Comparison of ENCODE assay signal across 10 cellular contexts in the genomic region with DNA sequence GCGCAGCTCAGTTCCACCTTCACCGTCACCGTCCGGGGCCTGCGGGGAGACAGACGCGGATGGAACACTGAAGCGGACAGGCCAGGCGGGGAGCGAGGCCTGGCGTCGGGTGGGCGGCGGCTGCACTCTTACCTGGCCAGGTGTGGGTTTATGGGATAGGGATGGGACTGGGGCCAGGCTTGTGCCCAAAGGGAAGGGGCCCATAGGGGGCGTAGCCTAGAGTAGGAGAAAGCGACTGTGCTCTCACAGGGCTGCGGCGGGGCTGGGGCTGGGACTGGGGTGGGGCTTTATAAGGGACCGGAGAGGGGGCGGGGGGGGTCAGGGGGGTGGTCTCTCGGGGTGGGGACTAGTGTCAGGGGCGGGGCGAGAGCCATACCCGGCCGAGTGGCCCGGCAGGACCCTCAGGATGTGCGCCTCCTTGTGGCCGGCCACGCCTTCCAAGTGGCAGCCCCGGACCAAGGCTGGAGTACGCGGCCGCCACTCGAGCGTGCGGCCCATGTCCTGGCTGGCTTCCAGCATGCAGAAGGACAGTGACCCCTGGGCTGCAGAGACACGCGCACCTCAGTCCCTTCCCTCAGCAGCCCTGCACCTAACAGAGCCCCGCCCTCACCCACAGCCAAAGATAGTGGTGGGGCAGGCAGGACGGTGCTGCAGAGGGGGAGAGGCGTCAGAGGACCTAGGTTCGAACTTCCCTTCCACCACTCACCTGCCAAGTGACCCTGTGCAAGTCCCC.
DNase-seq lines count a peak whose midpoint lies in the region; ATAC-seq, FAIRE-seq and TF ChIP-seq lines count a peak whose summit lies in the region.
"Had no signal": no experiment of that assay in that cellular context is flagged by ENCODE, and none has a peak within 500 bp of the region (broad histone marks: within the 10 kb centered on the region; RNA-seq: fewer than 3 reads in every experiment).

No MANE protein-coding gene starts in this region.

- H3K36me3 ChIP-seq in NT2/D1 (ENCODE audit: insufficient read depth, insufficient read length, low read length) (peaks cover 9% of the 10 kb centered on the region), iPS-20b (ENCODE audit: insufficient read depth, low read depth, low read length) (no peaks in the 10 kb centered on the region)

- DNase-seq in AG09319 (ENCODE audit: extremely low read depth, low read depth) (no peak), NT2/D1 (ENCODE audit: low read depth, low spot score) (peak; percentile 54), AG08396 (ENCODE audit: low spot score) (no peak), GM19239 (ENCODE audit: insufficient read length, low spot score) (no peak)
- DNase-seq: aorta, GF-D8, KG1 had no signal

- H3K27ac ChIP-seq in iPS-20b (ENCODE audit: low read length) = no peak overlapping the region

- no peak for ATAC-seq in HG03378 (IDR thresholded peaks at IDR 0.05; ENCODE audit: unreplicated experiment)
- ATAC-seq: sciatic nerve had no signal

- TF ChIP-seq CTCF in AG09319 (IDR thresholded peaks at IDR 0.05; ENCODE audit: low read depth, low read length) = peak; percentile 18

- no peak for FAIRE-seq in GM19239 (lab: Jason Lieb, UNC)

- H3K4me1 ChIP-seq in NT2/D1 (ENCODE audit: insufficient read depth, insufficient read length) (peaks cover 16% of the 10 kb centered on the region), iPS-20b (ENCODE audit: insufficient read depth, low read length) (peaks cover 8% of the 10 kb centered on the region; the same call in 1 of the 2 replicates)

- H3K4me3 ChIP-seq in NT2/D1 (ENCODE audit: insufficient read length, low read depth) = no peak overlapping the region
- peak overlapping the region; percentile 33; the same call in 1 of the 2 replicates for H3K4me3 ChIP-seq in iPS-20b (ENCODE audit: low read length)

- H3K9me3 ChIP-seq in NT2/D1 (ENCODE audit: insufficient read depth, low read length) (no peaks in the 10 kb centered on the region), iPS-20b (ENCODE audit: insufficient read depth, low read depth, low read length) (no peaks in the 10 kb centered on the region)

- peaks cover 21% of the 10 kb centered on the region for H3K27me3 ChIP-seq in NT2/D1 (ENCODE audit: insufficient read depth, insufficient read length)
- peaks cover 23% of the 10 kb centered on the region for H3K27me3 ChIP-seq in iPS-20b (ENCODE audit: insufficient read depth, low read length)

- peak overlapping the region; percentile 71 for H3K9ac ChIP-seq in NT2/D1 (ENCODE audit: insufficient read length, low read depth)
- H3K9ac ChIP-seq in iPS-20b (ENCODE audit: low read depth, low read length) = no peak overlapping the region
